14 cellular contexts compared by ENCODE assay signal in the genomic region with DNA sequence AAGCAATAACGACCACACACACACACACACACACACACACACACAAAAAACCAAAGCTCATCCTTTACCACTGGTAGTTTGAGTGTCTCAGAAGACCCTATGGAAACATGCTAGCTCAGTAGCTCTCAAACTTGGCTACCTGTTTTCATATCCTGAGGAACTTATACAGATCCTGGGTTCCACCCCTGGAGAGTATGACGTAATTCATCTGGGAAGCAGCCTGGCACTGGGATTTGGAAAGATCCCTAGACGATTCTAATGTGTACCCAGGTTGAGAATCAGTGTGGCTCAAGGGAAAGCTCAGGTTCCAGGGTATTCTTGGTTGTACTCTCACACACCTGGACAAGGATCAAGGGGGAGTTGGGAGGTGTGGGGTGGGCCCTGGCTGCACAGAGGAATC.
DNase-seq lines count a peak whose midpoint lies in the region; ATAC-seq and TF ChIP-seq lines count a peak whose summit lies in the region.
"Had no signal": no experiment of that assay in that cellular context is flagged by ENCODE, and none has a peak within 500 bp of the region (broad histone marks: within the 10 kb centered on the region; RNA-seq: fewer than 3 reads in every experiment).

No MANE protein-coding gene starts in this region.

- peak; percentile 65 for ATAC-seq in left lobe of liver
- ATAC-seq: HCT116 had no signal

- H3K9me3 Mint-ChIP-seq in MCF 10A (ENCODE audit: unreplicated experiment) (no peaks in the 10 kb centered on the region), H9 (no peaks in the 10 kb centered on the region; a peak in 1 of 5 replicates)

- CTCF ChIA-PET in MCF 10A (lab: Yijun Ruan, JAX) (interaction anchor here (0.6 to 3.7 kb wide), 4 partner anchors 19 to 257 kb away, joined by 4 to 17 read pairs (median 4); no protein-coding TSS in a partner anchor), mammary epithelial cell (lab: Charles Lee; ENCODE audit: low non-redundant PET) (no interaction called here)

- H3K27me3 Mint-ChIP-seq in MCF 10A (ENCODE audit: insufficient read depth, unreplicated experiment): no peaks in the 10 kb centered on the region
- no peaks in the 10 kb centered on the region for H3K27me3 Mint-ChIP-seq in H9 (ENCODE audit: low read depth)
- H3K27me3 Mint-ChIP-seq: CD4-positive, alpha-beta memory T cell had no signal

- H3K9me3 ChIP-seq in mammary epithelial cell (replicated peaks; ENCODE audit: insufficient read depth, low read length): no peaks in the 10 kb centered on the region
- no peaks in the 10 kb centered on the region for H3K9me3 ChIP-seq in H9 (ENCODE audit: control insufficient read depth, low read depth, low read length)
- no peaks in the 10 kb centered on the region for H3K9me3 ChIP-seq in neuronal stem cell (replicated peaks in 1 of 2; ENCODE audit: control insufficient read depth in 2 of 2, insufficient read depth in 1 of 2, low read depth in 1 of 2, low read length in 2 of 2)

- H3K4me2 ChIP-seq in mammary epithelial cell (ENCODE audit: insufficient read depth, low read depth, low read length): no peak overlapping the region
- no peak overlapping the region for H3K4me2 ChIP-seq in H9 (ENCODE audit: insufficient read depth, insufficient read length, low read length)
- H3K4me2 ChIP-seq in neuronal stem cell (ENCODE audit: insufficient read depth, low read length, poor library complexity, severe bottlenecking): no peak overlapping the region

- no peaks in the 10 kb centered on the region for H3K79me2 ChIP-seq in mammary epithelial cell (ENCODE audit: insufficient read depth, low read length)
- H3K79me2 ChIP-seq in H9 (ENCODE audit: insufficient read depth, low read length): no peaks in the 10 kb centered on the region

- H3K23me2 ChIP-seq in H9 (ENCODE audit: insufficient read length, low read depth, low read length, poor library complexity, severe bottlenecking): no peaks in the 10 kb centered on the region

- no peaks in the 10 kb centered on the region for H4K20me1 ChIP-seq in mammary epithelial cell (ENCODE audit: insufficient read depth, low read length)
- H4K20me1 ChIP-seq in H9 (ENCODE audit: control insufficient read depth, insufficient read depth, insufficient read length): no peaks in the 10 kb centered on the region

- no peak overlapping the region for H2BK120ac ChIP-seq in H9 (ENCODE audit: low read depth, low read length, poor library complexity, severe bottlenecking)
- no peak overlapping the region for H2BK120ac ChIP-seq in neuronal stem cell (ENCODE audit: low read depth, low read length)

- H3K4me1 Mint-ChIP-seq in MCF 10A (ENCODE audit: insufficient read depth, unreplicated experiment) (peaks cover under 1% of the 10 kb centered on the region), H9 (peaks cover 13 to 17% of the 10 kb centered on the region in 2 experiments)
- H3K4me1 Mint-ChIP-seq: CD4-positive, alpha-beta memory T cell had no signal

- H4K91ac ChIP-seq in H9 (ENCODE audit: insufficient read length, low read depth, low read length): no peak overlapping the region
- H4K91ac ChIP-seq in neuronal stem cell (ENCODE audit: low read depth, low read length, poor library complexity): no peak overlapping the region

- H3K23ac ChIP-seq in H9 (ENCODE audit: insufficient read length, low read depth, low read length) (no peak overlapping the region), neuronal stem cell (ENCODE audit: low read depth, low read length, poor library complexity) (no peak overlapping the region)

- H2AFZ ChIP-seq in mammary epithelial cell (ENCODE audit: low read depth, low read length): no peak overlapping the region
- H2AFZ ChIP-seq in H9 (ENCODE audit: low read length): no peak overlapping the region
- H2AFZ ChIP-seq in neuronal stem cell (ENCODE audit: low read length): no peak overlapping the region

- WGBS in mammary epithelial cell (ENCODE audit: low coverage, missing lambda C conversion rate): 40% methylated on average over 3 of the region's 3 CpGs
- WGBS in H9 (ENCODE audit: extremely low coverage, insufficient read length, low lambda C conversion rate): no CpG with 5 or more reads among the region's 3 CpGs
- no CpG with 5 or more reads among the region's 3 CpGs for WGBS in neuronal stem cell (ENCODE audit: extremely low coverage in 2 of 2, insufficient read length in 2 of 2, insufficient replicate concordance in 1 of 2), 2 donors

- H4K8ac ChIP-seq in H9 (replicated peaks; ENCODE audit: insufficient read length, low read depth, low read length) (no peak overlapping the region), neuronal stem cell (ENCODE audit: low read depth, low read length) (no peak overlapping the region)

- intact Hi-C loops in MCF 10A (cut with micrococcal nuclease) (no loop called here), mammary epithelial cell (cut with micrococcal nuclease) (no loop called here), head of caudate nucleus (cut with DNase I) (no loop called here)

- POLR2A ChIA-PET in MCF 10A (lab: Yijun Ruan, JAX): no interaction called here

- H3K79me1 ChIP-seq in H9 (ENCODE audit: insufficient read depth, low read depth, low read length, poor library complexity, severe bottlenecking) (no peaks in the 10 kb centered on the region), neuronal stem cell (ENCODE audit: low read depth, low read length) (no peaks in the 10 kb centered on the region)

- no peak overlapping the region for H3K4me3 ChIP-seq in mammary epithelial cell (replicated peaks in 1 of 3; ENCODE audit: insufficient read depth in 1 of 3, low read depth in 2 of 3, low read length in 3 of 3)
- no peak overlapping the region for H3K4me3 ChIP-seq in neuronal stem cell (ENCODE audit: low read length in 2 of 2)

- H3K36me3 Mint-ChIP-seq in MCF 10A (ENCODE audit: insufficient read depth, unreplicated experiment): no peaks in the 10 kb centered on the region
- H3K36me3 Mint-ChIP-seq in H9 (ENCODE audit: insufficient read depth in 1 of 3, low read depth in 3 of 3): no peaks in the 10 kb centered on the region; a peak in 1 of 7 replicates
- H3K36me3 Mint-ChIP-seq: CD4-positive, alpha-beta memory T cell had no signal

- no peak overlapping the region for H2BK5ac ChIP-seq in H9 (ENCODE audit: insufficient read length, low read length)
- H2BK5ac ChIP-seq in neuronal stem cell (ENCODE audit: low read length): no peak overlapping the region

- no peak overlapping the region for H3K4me3 Mint-ChIP-seq in MCF 10A (ENCODE audit: unreplicated experiment)
- no peak overlapping the region for H3K4me3 Mint-ChIP-seq in H9
- H3K4me3 Mint-ChIP-seq: CD4-positive, alpha-beta memory T cell had no signal

- peak; percentile 9 for DNase-seq in MCF 10A (ENCODE audit: unreplicated experiment)
- no peak for DNase-seq in mammary epithelial cell
- no peak for DNase-seq in H9
- peak; percentile 24 for DNase-seq in NCI-H2171 (lab: John Stamatoyannopoulos, UW)
- no peak for DNase-seq in left lobe of liver (ENCODE audit: low spot score)
- no peak for DNase-seq in head of caudate nucleus
- DNase-seq in neuronal stem cell (ENCODE audit: low spot score): no peak
- no peak for DNase-seq in activated CD8-positive, alpha-beta memory T cell treated with anti-CD3 and anti-CD28 coated beads for 24 hours
- DNase-seq: ACHN; CD4-positive, alpha-beta memory T cell; DMS79; GDM1 had no signal

- H2BK15ac ChIP-seq in H9 (ENCODE audit: low read depth, low read length): no peak overlapping the region
- H2BK15ac ChIP-seq in neuronal stem cell (ENCODE audit: low read length): no peak overlapping the region

- H3K4ac ChIP-seq in H9 (ENCODE audit: low read depth, low read length) (no peak overlapping the region), neuronal stem cell (ENCODE audit: low read length) (no peak overlapping the region)

- dilution Hi-C loops in mammary epithelial cell (cut with HindIII; ENCODE audit: low sequenced_read_pairs): no loop called here

- H3K9ac ChIP-seq in mammary epithelial cell (ENCODE audit: insufficient read depth, low read length) (no peak overlapping the region), H9 (ENCODE audit: extremely low read depth, insufficient read length, low read length) (no peak overlapping the region), neuronal stem cell (ENCODE audit: low read depth, low read length, poor library complexity) (no peak overlapping the region)

- H3K18ac ChIP-seq in H9 (ENCODE audit: insufficient read length, low read depth, low read length): no peak overlapping the region
- H3K18ac ChIP-seq in neuronal stem cell (ENCODE audit: low read length): no peak overlapping the region

- H3K14ac ChIP-seq in H9 (ENCODE audit: insufficient read depth, low read length): no peak overlapping the region
- H3K14ac ChIP-seq in neuronal stem cell (ENCODE audit: low read length): no peak overlapping the region

- no peak overlapping the region for H2BK12ac ChIP-seq in H9 (ENCODE audit: insufficient read length, low read depth, low read length)
- no peak overlapping the region for H2BK12ac ChIP-seq in neuronal stem cell (ENCODE audit: low read length)

- no peak overlapping the region for H3K56ac ChIP-seq in H9 (ENCODE audit: insufficient read length, low read depth, low read length)

- H3K36me3 ChIP-seq in mammary epithelial cell (ENCODE audit: insufficient read depth, low read length): no peaks in the 10 kb centered on the region
- H3K36me3 ChIP-seq in neuronal stem cell (replicated peaks in 1 of 2; ENCODE audit: control insufficient read depth in 2 of 2, insufficient read depth in 2 of 2, low read length in 2 of 2): no peaks in the 10 kb centered on the region

- no peak overlapping the region for H2BK20ac ChIP-seq in H9 (ENCODE audit: low read depth, low read length, poor library complexity, severe bottlenecking)

- no peak overlapping the region for H4K5ac ChIP-seq in H9 (ENCODE audit: insufficient read length, low read depth, low read length)

- TF ChIP-seq CTCF in MCF 10A (IDR thresholded peaks at IDR 0.05; ENCODE audit: unreplicated experiment) (no peak), mammary epithelial cell (conservative IDR thresholded peaks at IDR 0.05 in 1 of 2, IDR thresholded peaks at IDR 0.05 in 1 of 2; ENCODE audit: extremely low read depth in 1 of 2, insufficient read depth in 1 of 2, low read depth in 1 of 2, low read length in 2 of 2) (no peak), H9 (conservative IDR thresholded peaks at IDR 0.05) (no peak)

- no peak overlapping the region for H3K27ac Mint-ChIP-seq in MCF 10A (ENCODE audit: low read depth, unreplicated experiment)
- H3K27ac Mint-ChIP-seq in H9: peak overlapping the region in 2 of 3 experiments; percentile 24 to 27; a peak in 1 of 7 replicates
- H3K27ac Mint-ChIP-seq: CD4-positive, alpha-beta memory T cell had no signal

- H3K4me1 ChIP-seq in mammary epithelial cell (ENCODE audit: insufficient read depth, low read length) (no peaks in the 10 kb centered on the region), H9 (ENCODE audit: insufficient read depth, low read length) (no peaks in the 10 kb centered on the region), neuronal stem cell (ENCODE audit: control insufficient read depth in 2 of 2, insufficient read depth in 1 of 2, low read depth in 1 of 2, low read length in 2 of 2) (no peaks in the 10 kb centered on the region)

- no peak overlapping the region for H3T11ph ChIP-seq in H9 (ENCODE audit: low read length)

- H2AK5ac ChIP-seq in H9 (ENCODE audit: insufficient read length, low read length) (no peak overlapping the region), neuronal stem cell (ENCODE audit: low read depth, low read length) (no peak overlapping the region)

- no peaks in the 10 kb centered on the region for H3K27me3 ChIP-seq in mammary epithelial cell (ENCODE audit: insufficient read depth, low read length)
- H3K27me3 ChIP-seq in H9 (ENCODE audit: insufficient read depth, low read length): 0 out of 2 replicates have a peak, but pooled peaks cover 2% of the 10 kb centered on the region
- peaks cover 0 to 4% (median 0%) of the 10 kb centered on the region in 3 experiments for H3K27me3 ChIP-seq in neuronal stem cell (ENCODE audit: control insufficient read depth in 3 of 3, insufficient read depth in 3 of 3, low read depth in 1 of 3, low read length in 3 of 3)

- in situ Hi-C loops in mammary epithelial cell (cut with MboI; ENCODE audit: low sequenced_read_pairs in 2 of 2): loop anchor here in 1 of 2 donors (25.0 kb wide), 2 partner anchors 134 to 259 kb away; no protein-coding TSS in a partner anchor

- BruUV-seq in MCF 10A (replicated peaks; lab: Mats Ljungman, UMichigan) (no TSS peak), mammary epithelial cell (replicated peaks; lab: Mats Ljungman, UMichigan) (no TSS peak)

- H3K27ac ChIP-seq in mammary epithelial cell (ENCODE audit: insufficient read depth, low read depth, low read length) (no peak overlapping the region), H9 (ENCODE audit: insufficient read length, low read depth, low read length) (no peak overlapping the region), neuronal stem cell (replicated peaks; ENCODE audit: low read length) (no peak overlapping the region)
- H3K27ac ChIP-seq: C4-2B had no signal

Comparison
In these comparisons a context has a peak if more than half of its experiments do, and no peak if none do; other contexts are left out.
1. DNase-seq: peak in MCF 10A (single experiment) and NCI-H2171 (single experiment); none in mammary epithelial cell (single experiment), H9 (single experiment), left lobe of liver (single experiment), head of caudate nucleus (0 of 42), neuronal stem cell (single experiment) and activated CD8-positive, alpha-beta memory T cell treated with anti-CD3 and anti-CD28 coated beads for 24 hours (single experiment).